In genomic region chr15:57357796-57358195, GRCh38 we compare ENCODE assay signal across 39 cellular contexts. TPM values are rescaled to one million over a fixed set of nuclear protein-coding genes. Genes with fewer than 3 reads are reported as not detected.
"Had no signal": no experiment of that assay in that cellular context is flagged by ENCODE, and none has a peak within 500 bp of the region (broad histone marks: within the 10 kb centered on the region; RNA-seq: fewer than 3 reads in every experiment).

No MANE protein-coding gene starts in this region.

- H3K4me3 Mint-ChIP-seq: activated CD4-positive, alpha-beta memory T cell treated with anti-CD3 and anti-CD28 coated beads, Interleukin-2, amount 10 ng/mL, durations not matched to agents 7 days and 5 days; activated CD8-positive, alpha-beta memory T cell treated with anti-CD3 and anti-CD28 coated beads, Interleukin-2, amount 10 ng/mL, durations not matched to agents 7 days and 5 days; activated naive CD4-positive, alpha-beta T cell treated with anti-CD3 and anti-CD28 coated beads, Interleukin-2, amount 50 U/mL, for 24 hours; activated naive CD8-positive, alpha-beta T cell treated with anti-CD3 and anti-CD28 coated beads, Interleukin-2, amount 10 ng/mL, durations not matched to agents 7 days and 5 days; activated T-cell treated with anti-CD3 and anti-CD28 coated beads, Interleukin-2, amount 50 U/mL, for 72 hours; activated T-helper 17 cell treated with anti-CD3 and anti-CD28 coated beads, Interleukin-2, amount 50 U/mL, for 72 hours; brain had no signal

- DNase-seq: activated CD4-positive, alpha-beta memory T cell treated with anti-CD3 and anti-CD28 coated beads, Interleukin-2, amount 10 ng/mL, durations not matched to agents 7 days and 5 days; activated CD4-positive, alpha-beta T cell treated with anti-CD3 and anti-CD28 coated beads for 1 hour; activated CD4-positive, alpha-beta T cell treated with anti-CD3 and anti-CD28 coated beads for 48 hours; activated CD4-positive, CD25-positive, alpha-beta regulatory T cell; activated CD8-positive, alpha-beta memory T cell treated with anti-CD3 and anti-CD28 coated beads for 24 hours; activated CD8-positive, alpha-beta memory T cell treated with anti-CD3 and anti-CD28 coated beads, Interleukin-2, amount 10 ng/mL, durations not matched to agents 7 days and 5 days; activated CD8-positive, alpha-beta memory T cell treated with anti-CD3 and anti-CD28 coated beads, Interleukin-2, amount 50 U/mL, for 48 hours; activated effector memory CD4-positive, alpha-beta T cell treated with anti-CD3 and anti-CD28 coated beads, Interleukin-2, amount 50 U/mL, for 16 hours; activated naive CD4-positive, alpha-beta T cell; activated naive CD8-positive, alpha-beta T cell treated with anti-CD3 and anti-CD28 coated beads, Interleukin-2, amount 10 ng/mL, durations not matched to agents 7 days and 5 days; activated T-cell treated with anti-CD3 and anti-CD28 coated beads, Interleukin-2, amount 50 U/mL, for 72 hours; amygdala; central memory CD4-positive, alpha-beta T cell; MM.1S; NCI-H1092; NCI-H1417; NCI-H146; NCI-H187; NCI-H2029 treated with DMSO at 0.1 percent for 48 hours; NCI-H2107; NCI-H2171; NCI-H510A; NCI-H526; NCI-H748 treated with DMSO at 0.1 percent for 48 hours; NK-92 treated with Interleukin-12 subunit alpha and Interleukin-12 subunit beta, amount 100 ng/mL, for 24 hours; PC-3; Peyer's patch; RPMI8226; SHP77 treated with DMSO at 0.1 percent for 48 hours; T1000; WERI-Rb-1 had no signal

- H3K27me3 ChIP-seq: ascending aorta, Peyer's patch had no signal

- H3K4me3 ChIP-seq: ascending aorta, Peyer's patch had no signal

- FAIRE-seq: bronchial epithelial cell had no signal

- H3K9me3 Mint-ChIP-seq: activated CD4-positive, alpha-beta memory T cell treated with anti-CD3 and anti-CD28 coated beads, Interleukin-2, amount 10 ng/mL, durations not matched to agents 7 days and 5 days; activated naive CD4-positive, alpha-beta T cell treated with anti-CD3 and anti-CD28 coated beads, Interleukin-2, amount 50 U/mL, for 24 hours; activated naive CD8-positive, alpha-beta T cell treated with anti-CD3 and anti-CD28 coated beads, Interleukin-2, amount 10 ng/mL, durations not matched to agents 7 days and 5 days; activated T-cell treated with anti-CD3 and anti-CD28 coated beads, Interleukin-2, amount 50 U/mL, for 72 hours; activated T-helper 17 cell treated with anti-CD3 and anti-CD28 coated beads, Interleukin-2, amount 50 U/mL, for 72 hours had no signal

- H3K27ac ChIP-seq: ascending aorta, KMS-11, Peyer's patch, WERI-Rb-1 had no signal

- H3K36me3 Mint-ChIP-seq: activated CD8-positive, alpha-beta memory T cell treated with anti-CD3 and anti-CD28 coated beads, Interleukin-2, amount 10 ng/mL, durations not matched to agents 7 days and 5 days; activated naive CD4-positive, alpha-beta T cell treated with anti-CD3 and anti-CD28 coated beads, Interleukin-2, amount 50 U/mL, for 24 hours; activated naive CD8-positive, alpha-beta T cell treated with anti-CD3 and anti-CD28 coated beads, Interleukin-2, amount 10 ng/mL, durations not matched to agents 7 days and 5 days; brain had no signal

- H3K36me3 ChIP-seq: ascending aorta, Peyer's patch, WERI-Rb-1 had no signal

- ATAC-seq: activated CD8-positive, alpha-beta memory T cell treated with anti-CD3 and anti-CD28 coated beads, Interleukin-2, amount 10 ng/mL, durations not matched to agents 7 days and 5 days; activated T-cell treated with anti-CD3 and anti-CD28 coated beads, Interleukin-2, amount 50 U/mL, for 72 hours; activated T-helper 17 cell treated with anti-CD3 and anti-CD28 coated beads, Interleukin-2, amount 50 U/mL, for 72 hours; PC-3 had no signal

- H3K4me1 Mint-ChIP-seq: activated CD4-positive, alpha-beta memory T cell treated with anti-CD3 and anti-CD28 coated beads, Interleukin-2, amount 10 ng/mL, durations not matched to agents 7 days and 5 days; activated CD8-positive, alpha-beta memory T cell treated with anti-CD3 and anti-CD28 coated beads, Interleukin-2, amount 10 ng/mL, durations not matched to agents 7 days and 5 days; activated naive CD4-positive, alpha-beta T cell treated with anti-CD3 and anti-CD28 coated beads, Interleukin-2, amount 50 U/mL, for 24 hours; activated naive CD8-positive, alpha-beta T cell treated with anti-CD3 and anti-CD28 coated beads, Interleukin-2, amount 10 ng/mL, durations not matched to agents 7 days and 5 days; activated T-helper 17 cell treated with anti-CD3 and anti-CD28 coated beads, Interleukin-2, amount 50 U/mL, for 72 hours; brain had no signal

- H3K9ac ChIP-seq: KMS-11 had no signal

- H3K27ac Mint-ChIP-seq: activated CD4-positive, alpha-beta memory T cell treated with anti-CD3 and anti-CD28 coated beads, Interleukin-2, amount 10 ng/mL, durations not matched to agents 7 days and 5 days; activated CD8-positive, alpha-beta memory T cell treated with anti-CD3 and anti-CD28 coated beads, Interleukin-2, amount 10 ng/mL, durations not matched to agents 7 days and 5 days; activated naive CD4-positive, alpha-beta T cell treated with anti-CD3 and anti-CD28 coated beads, Interleukin-2, amount 50 U/mL, for 24 hours; activated naive CD8-positive, alpha-beta T cell treated with anti-CD3 and anti-CD28 coated beads, Interleukin-2, amount 10 ng/mL, durations not matched to agents 7 days and 5 days; activated T-cell treated with anti-CD3 and anti-CD28 coated beads, Interleukin-2, amount 50 U/mL, for 72 hours; activated T-helper 17 cell treated with anti-CD3 and anti-CD28 coated beads, Interleukin-2, amount 50 U/mL, for 72 hours had no signal

- H3K4me1 ChIP-seq: ascending aorta, Peyer's patch had no signal

- H3K9me3 ChIP-seq: ascending aorta, Peyer's patch had no signal

- H3K4me2 ChIP-seq: KMS-11 had no signal

RNA-seq across cellular contexts. Expression of gene CGNL1, which starts 18.5 kb away (rescaled TPM):
- total RNA-seq: activated CD4-positive, alpha-beta memory T cell treated with anti-CD3 and anti-CD28 coated beads, Interleukin-2, amount 10 ng/mL, durations not matched to agents 7 days and 5 days; activated CD8-positive, alpha-beta memory T cell treated with anti-CD3 and anti-CD28 coated beads, Interleukin-2, amount 10 ng/mL, durations not matched to agents 7 days and 5 days; activated naive CD8-positive, alpha-beta T cell treated with anti-CD3 and anti-CD28 coated beads, Interleukin-2, amount 10 ng/mL, durations not matched to agents 7 days and 5 days; activated T-cell treated with anti-CD3 and anti-CD28 coated beads, Interleukin-2, amount 50 U/mL, for 72 hours; activated T-helper 17 cell treated with anti-CD3 and anti-CD28 coated beads, Interleukin-2, amount 50 U/mL, for 72 hours; T-helper 1 cell treated with Interleukin-12 subunit alpha and Interleukin-12 subunit beta and Interleukin-4 antibody, amounts not matched to agents 30 ng/mL and 1 ng/mL, for 36 hours; T-helper 2 cell treated with Interferon-gamma antibody and Interleukin-4, amounts not matched to agents 100 ng/mL and 5 ng/mL, for 36 hours had no signal
